In genomic region chr17:30118635-30119034, GRCh38 we compare ENCODE assay signal across 7 cellular contexts. TPM values are rescaled to one million over a fixed set of nuclear protein-coding genes. Genes with fewer than 3 reads are reported as not detected.
DNase-seq lines count a peak whose midpoint lies in the region; ATAC-seq, FAIRE-seq and TF ChIP-seq lines count a peak whose summit lies in the region.
"Not testable (repeated sequence)": the region's sequence is repeated elsewhere in the genome, so short reads cannot be mapped to it uniquely, and the experiment has no call there.

No MANE protein-coding gene starts in this region.

- not testable (repeated sequence) for DNase-seq in DND-41; Karpas-422; T-helper 17 cell; activated T-cell treated with anti-CD3 and anti-CD28 coated beads, Interleukin-2, amount 50 U/mL, for 72 hours; K562 (ENCODE audit: extremely low read depth in 1 of 4, low spot score in 3 of 4); keratinocyte (ENCODE audit: low read depth, low spot score); neural progenitor cell (ENCODE audit: low spot score)

- H3K79me2 ChIP-seq in DND-41 (ENCODE audit: insufficient read depth, low read length) = peaks cover 73% of the 10 kb centered on the region
- H3K79me2 ChIP-seq in Karpas-422 (ENCODE audit: low read length) = peaks cover 66% of the 10 kb centered on the region
- peaks cover 73% of the 10 kb centered on the region for H3K79me2 ChIP-seq in K562 (ENCODE audit: control insufficient read depth, insufficient read depth, low read length)
- H3K79me2 ChIP-seq in keratinocyte (ENCODE audit: control insufficient read depth, insufficient read depth, low read length) = peaks cover 63% of the 10 kb centered on the region
- H3K79me2 ChIP-seq in neural progenitor cell (ENCODE audit: low read depth) = peaks cover 74% of the 10 kb centered on the region

- TF ChIP-seq EP300 in K562 (IDR thresholded peaks at IDR 0.05; ENCODE audit: low read length) = not testable (repeated sequence)

- 86% methylated on average over 7 of the region's 7 CpGs for WGBS in K562 (ENCODE audit: insufficient coverage, low coverage, missing lambda C conversion rate)

- H3K4me2 ChIP-seq in DND-41 (ENCODE audit: insufficient read depth, low read length) (peak overlapping the region; percentile 71), Karpas-422 (ENCODE audit: low read depth, low read length, poor library complexity, severe bottlenecking) (peak overlapping the region; percentile 74), K562 (ENCODE audit: insufficient read depth, low read length) (peak overlapping the region; percentile 92), keratinocyte (ENCODE audit: control insufficient read depth, extremely low read depth, insufficient read depth, low read depth, low read length) (peak overlapping the region; percentile 88), neural progenitor cell (peak overlapping the region; percentile 93)

- not testable (repeated sequence) for H2AFZ ChIP-seq in DND-41 (ENCODE audit: low read depth, low read length); Karpas-422 (ENCODE audit: low read length); K562 (ENCODE audit: low read depth, low read length); keratinocyte (ENCODE audit: control insufficient read depth, low read length); neural progenitor cell (replicated peaks)

- peak overlapping the region; percentile 100 for H3K4me3 Mint-ChIP-seq in T-helper 17 cell
- H3K4me3 Mint-ChIP-seq in activated T-cell treated with anti-CD3 and anti-CD28 coated beads, Interleukin-2, amount 50 U/mL, for 72 hours = peak overlapping the region; percentile 90 to 95
- H3K4me3 Mint-ChIP-seq in neural progenitor cell = peak overlapping the region; percentile 97

- H3K4me1 Mint-ChIP-seq in T-helper 17 cell = peaks cover 27% of the 10 kb centered on the region
- peaks cover 56% of the 10 kb centered on the region for H3K4me1 Mint-ChIP-seq in activated T-cell treated with anti-CD3 and anti-CD28 coated beads, Interleukin-2, amount 50 U/mL, for 72 hours (ENCODE audit: low read depth)
- peaks cover 20% of the 10 kb centered on the region for H3K4me1 Mint-ChIP-seq in neural progenitor cell

- not testable (repeated sequence) for TF ChIP-seq RAD21 in K562 (CRISPR knock-in tag; conservative IDR thresholded peaks at IDR 0.05 in 1 of 2, IDR thresholded peaks at IDR 0.05 in 1 of 2)

- peak overlapping the region in 1 of 2 experiments; percentile 63; a peak in 1 of 4 replicates for H3K4me3 ChIP-seq in DND-41 (ENCODE audit: low read depth in 1 of 2, low read length in 2 of 2)
- peak overlapping the region; percentile 97 for H3K4me3 ChIP-seq in Karpas-422 (ENCODE audit: low read length)
- H3K4me3 ChIP-seq in K562 = peak overlapping the region; percentile 61
- H3K4me3 ChIP-seq in keratinocyte (ENCODE audit: control insufficient read depth in 2 of 3, extremely low read depth in 1 of 3, insufficient read depth in 2 of 3, low read depth in 1 of 3, low read length in 3 of 3) = not testable (repeated sequence)
- H3K4me3 ChIP-seq in neural progenitor cell = peak overlapping the region; percentile 87

- intact Hi-C loops in K562 (cut with micrococcal nuclease) = not testable (repeated sequence)

- not testable (repeated sequence) for ATAC-seq in DND-41 (ENCODE audit: insufficient read depth, low read depth); T-helper 17 cell; activated T-cell treated with anti-CD3 and anti-CD28 coated beads, Interleukin-2, amount 50 U/mL, for 72 hours (replicated peaks in 1 of 2); K562

- not testable (repeated sequence) for H3K27me3 ChIP-seq in DND-41 (ENCODE audit: insufficient read depth, low read length, poor library complexity); Karpas-422 (ENCODE audit: low read length); K562 (ENCODE audit: control insufficient read depth in 2 of 2, insufficient read depth in 2 of 2, low read length in 2 of 2); keratinocyte (ENCODE audit: control insufficient read depth, extremely low read depth, insufficient read depth, low read length); neural progenitor cell

- not testable (repeated sequence) for FAIRE-seq in K562 (lab: Jason Lieb, UNC); keratinocyte (lab: Jason Lieb, UNC)

- H3K4me1 ChIP-seq in DND-41 (ENCODE audit: insufficient read depth, low read length) = peaks cover 38% of the 10 kb centered on the region
- H3K4me1 ChIP-seq in Karpas-422 (ENCODE audit: low read length) = peaks cover 19% of the 10 kb centered on the region
- not testable (repeated sequence) for H3K4me1 ChIP-seq in K562 (replicated peaks in 1 of 2; ENCODE audit: control insufficient read depth in 2 of 2, insufficient read depth in 2 of 2, low read length in 2 of 2); keratinocyte (ENCODE audit: control insufficient read depth, extremely low read depth, insufficient read depth, low read length)
- H3K4me1 ChIP-seq in neural progenitor cell = peaks cover 11% of the 10 kb centered on the region

- TF ChIP-seq CTCF in DND-41 (IDR thresholded peaks at IDR 0.05; ENCODE audit: borderline replicate concordance, extremely low read depth, low read length, poor library complexity, severe bottlenecking); K562 (IDR thresholded peaks at IDR 0.05 in 2 of 3, conservative IDR thresholded peaks at IDR 0.05 in 1 of 3; ENCODE audit: insufficient read depth in 2 of 3, low read depth in 1 of 3, low read length in 3 of 3); keratinocyte (optimal IDR thresholded peaks at IDR 0.05 in 1 of 3, IDR thresholded peaks at IDR 0.05 in 1 of 3, conservative IDR thresholded peaks at IDR 0.05 in 1 of 3; ENCODE audit: extremely low read depth in 1 of 3, insufficient read depth in 2 of 3, low read length in 3 of 3); neural progenitor cell (IDR thresholded peaks at IDR 0.05): not testable (repeated sequence)

- not testable (repeated sequence) for TF ChIP-seq POLR2A in K562 (conservative IDR thresholded peaks at IDR 0.05)

- not testable (repeated sequence) for H3K27ac ChIP-seq in DND-41 (ENCODE audit: low read length); neural progenitor cell
- 0 out of 2 replicates have a peak overlapping the region, but pooled peaks have one; percentile 84 for H3K27ac ChIP-seq in Karpas-422 (ENCODE audit: low read length)
- peak overlapping the region; percentile 97; the same call in 2 of the 3 replicates for H3K27ac ChIP-seq in K562 (ENCODE audit: extremely low read depth, low read depth, low read length)
- H3K27ac ChIP-seq in keratinocyte (ENCODE audit: control insufficient read depth, insufficient read depth, low read length) = peak overlapping the region; percentile 100

- H3K9me3 ChIP-seq in DND-41 (ENCODE audit: insufficient read depth, low read length, severe bottlenecking); Karpas-422 (ENCODE audit: low read length); T-helper 17 cell (ENCODE audit: control insufficient read depth, low read length, poor library complexity, severe bottlenecking); K562 (replicated peaks; ENCODE audit: control insufficient read depth, insufficient read depth, low read depth, low read length); keratinocyte (ENCODE audit: control insufficient read depth, low read depth, low read length); neural progenitor cell (ENCODE audit: low read depth): not testable (repeated sequence)

- not testable (repeated sequence) for H3K9me1 ChIP-seq in K562 (ENCODE audit: control insufficient read depth, insufficient read depth, low read length); keratinocyte (ENCODE audit: control insufficient read depth, extremely low read depth, insufficient read depth, low read length)

- not testable (repeated sequence) for H4K20me1 ChIP-seq in DND-41 (ENCODE audit: insufficient read depth, low read length); Karpas-422 (ENCODE audit: insufficient read depth, low read depth, low read length); K562 (replicated peaks; ENCODE audit: control insufficient read depth, insufficient read depth, low read length); keratinocyte (ENCODE audit: control insufficient read depth, extremely low read depth, insufficient read depth, low read length)
- peaks cover 39% of the 10 kb centered on the region for H4K20me1 ChIP-seq in neural progenitor cell (ENCODE audit: low read depth)

- not testable (repeated sequence) for H3K9me2 ChIP-seq in Karpas-422 (replicated peaks; ENCODE audit: insufficient read depth, low read length)

- dilution Hi-C loops in keratinocyte (cut with MboI; ENCODE audit: extremely low pct_ligation_motif_present, low sequenced_read_pairs) = not testable (repeated sequence)

- H3K36me3 ChIP-seq in DND-41 (ENCODE audit: insufficient read depth, low read length) (peaks cover 24% of the 10 kb centered on the region; the same call in 1 of the 2 replicates), Karpas-422 (ENCODE audit: insufficient read depth, low read length) (peaks cover 24% of the 10 kb centered on the region), K562 (ENCODE audit: control insufficient read depth, insufficient read depth, low read length) (peaks cover 45% of the 10 kb centered on the region), neural progenitor cell (peaks cover 11% of the 10 kb centered on the region)
- not testable (repeated sequence) for H3K36me3 ChIP-seq in keratinocyte (ENCODE audit: control insufficient read depth in 2 of 2, extremely low read depth in 1 of 2, insufficient read depth in 2 of 2, low read length in 2 of 2)

- H3K9ac ChIP-seq in DND-41 (ENCODE audit: low read depth, low read length) (peak overlapping the region; percentile 68; the same call in 1 of the 2 replicates), Karpas-422 (ENCODE audit: low read length) (peak overlapping the region; percentile 92), K562 (ENCODE audit: insufficient read depth in 1 of 2, low read depth in 2 of 2, low read length in 2 of 2) (peak overlapping the region in 1 of 2 experiments; percentile 100; a peak in 2 of 4 replicates)
- not testable (repeated sequence) for H3K9ac ChIP-seq in keratinocyte (ENCODE audit: control insufficient read depth, extremely low read depth, insufficient read depth, low read length); neural progenitor cell

- not testable (repeated sequence) for BruUV-seq in K562 (replicated peaks; lab: Mats Ljungman, UMichigan)

- POLR2A ChIA-PET in K562 (lab: Yijun Ruan, JAX) = interaction anchor here (0.6 to 1.9 kb wide), 5 partner anchors 9 to 189 kb away, joined by 3 to 7 read pairs (median 3); no protein-coding TSS in a partner anchor

- peak overlapping the region; percentile 100 for H3K27ac Mint-ChIP-seq in T-helper 17 cell
- peak overlapping the region; percentile 97 for H3K27ac Mint-ChIP-seq in activated T-cell treated with anti-CD3 and anti-CD28 coated beads, Interleukin-2, amount 50 U/mL, for 72 hours
- not testable (repeated sequence) for H3K27ac Mint-ChIP-seq in neural progenitor cell

- CTCF ChIA-PET in K562 (lab: Yijun Ruan, JAX; ENCODE audit: low intra/inter-chr PET ratio) = interaction anchor here (0.7 kb wide), 1 partner anchor 551 kb away, joined by 4 read pairs; no protein-coding TSS in a partner anchor

- in situ Hi-C loops in K562 (cut with MboI) = loop anchor here (10.0 kb wide), 1 partner anchor 156 kb away; no protein-coding TSS in a partner anchor

- peaks cover 39% of the 10 kb centered on the region for H3F3A ChIP-seq in neural progenitor cell (ENCODE audit: low read depth)

- not testable (repeated sequence) for H3K36me3 Mint-ChIP-seq in T-helper 17 cell (ENCODE audit: low read depth)
- H3K36me3 Mint-ChIP-seq in activated T-cell treated with anti-CD3 and anti-CD28 coated beads, Interleukin-2, amount 50 U/mL, for 72 hours (ENCODE audit: insufficient read depth in 2 of 2) = peaks cover 6 to 20% of the 10 kb centered on the region in 2 donors
- peaks cover 13% of the 10 kb centered on the region for H3K36me3 Mint-ChIP-seq in neural progenitor cell

- not testable (repeated sequence) for H3K27me3 Mint-ChIP-seq in T-helper 17 cell; activated T-cell treated with anti-CD3 and anti-CD28 coated beads, Interleukin-2, amount 50 U/mL, for 72 hours (ENCODE audit: low read depth); neural progenitor cell (ENCODE audit: insufficient read depth, low read depth)

- H3K9me3 Mint-ChIP-seq in activated T-cell treated with anti-CD3 and anti-CD28 coated beads, Interleukin-2, amount 50 U/mL, for 72 hours; neural progenitor cell: not testable (repeated sequence)

RNA-seq across cellular contexts. Expression of gene NSRP1, which starts 2.0 kb away (rescaled TPM):
- 13.9 and 14.2 TPM in 2 replicates for total RNA-seq in Karpas-422 (2014; rRNA removed; shearing (Covaris generic); ENCODE audit: low replicate concordance)
- total RNA-seq in T-helper 17 cell (10 to 100 TPM; 28.8 to 31.7 TPM), K562 (2014; rRNA removed) (18.4 and 18.8 TPM in 2 replicates), K562 (2014; rRNA removed; fragmentation: Illumina TruSeq; extraction: Trizol) (32.2 and 34.1 TPM in 2 replicates), K562 (2015; rRNA removed; fragmentation: Illumina TruSeq; extraction: Trizol) (29.0 and 32.7 TPM in 2 replicates), K562 (2021) (19.5 and 20.8 TPM in 2 replicates), neural progenitor cell (ENCODE audit: low replicate concordance) (13.1 and 14.8 TPM in 2 replicates)
- total RNA-seq in activated T-cell treated with anti-CD3 and anti-CD28 coated beads, Interleukin-2, amount 50 U/mL, for 72 hours = 10 to 100 TPM; 34.7 to 34.8 TPM
- 40.8 and 58.4 TPM in 2 replicates for total RNA-seq in K562 (2011; cell fraction: chromatin; rRNA removed; ENCODE audit: low replicate concordance)
- total RNA-seq in K562 (2011; cell fraction: nucleolus; rRNA removed) = 30.5 and 46.5 TPM in 2 replicates
- 75.9 and 147 TPM in 2 replicates for total RNA-seq in K562 (2011; cell fraction: nucleoplasm; rRNA removed)
- polyA plus RNA-seq in K562 (2011; rRNA removed) (8.7 and 19.0 TPM in 2 replicates), K562 (2014; fragmentation: Illumina TruSeq; extraction: Trizol) (50.4 and 68.6 TPM in 2 replicates), K562 (2014; fragmentation: Nextera tagmentation; extraction: Ambion mirVana) (10 to 100 TPM; 52.8 to 54.2 TPM), K562 (2014; rRNA removed) (36.6 and 43.6 TPM in 2 replicates), keratinocyte (9.0 to 12.7 TPM (median 10.1 TPM) in 3 replicates)
- polyA plus RNA-seq in K562 (2011; cell fraction: cytosol; rRNA removed) = 3.3 and 7.0 TPM in 2 replicates
- 9.8 and 17.2 TPM in 2 replicates for polyA plus RNA-seq in K562 (2011; cell fraction: nucleus; rRNA removed)
- polyA plus RNA-seq in K562 (2012) = 28.6 and 33.8 TPM in 2 replicates
- 11.7 and 16.7 TPM in 2 replicates for polyA minus RNA-seq in K562 (2011; rRNA and poly(A)+ RNA removed)
- polyA minus RNA-seq in K562 (2011; cell fraction: cytosol; rRNA and poly(A)+ RNA removed) = 14.0 and 17.5 TPM in 2 replicates
- polyA minus RNA-seq in K562 (2011; cell fraction: nucleus; rRNA and poly(A)+ RNA removed) = 13.0 and 20.9 TPM in 2 replicates
- 101 TPM for polyA plus RNA-seq in keratinocyte (2011; ENCODE audit: low read depth)
- polyA plus RNA-seq in keratinocyte (2011; cell fraction: cytosol; rRNA removed) = 10.5 and 13.6 TPM in 2 replicates
- polyA plus RNA-seq in keratinocyte (2011; cell fraction: nucleus; rRNA removed) = 19.0 and 21.3 TPM in 2 replicates
- polyA plus RNA-seq in keratinocyte (2012; ENCODE audit: low replicate concordance) = 25.5 and 27.5 TPM in 2 replicates
- 0.82 to 8.0 TPM (median 6.3 TPM) in 3 replicates for polyA minus RNA-seq in keratinocyte
- polyA minus RNA-seq in keratinocyte (2011; cell fraction: cytosol; rRNA and poly(A)+ RNA removed) = 3.8 TPM
- polyA minus RNA-seq in keratinocyte (2011; cell fraction: nucleus; rRNA and poly(A)+ RNA removed) = 9.0 and 15.6 TPM in 2 replicates
